Comparison of ENCODE assay signal across 9 cellular contexts in genomic region chr3:106688463-106688862, GRCh38.
DNase-seq lines count a peak whose midpoint lies in the region; ATAC-seq and TF ChIP-seq lines count a peak whose summit lies in the region.
"Had no signal": no experiment of that assay in that cellular context is flagged by ENCODE, and none has a peak within 500 bp of the region (broad histone marks: within the 10 kb centered on the region; RNA-seq: fewer than 3 reads in every experiment).

No MANE protein-coding gene starts in this region.

- no peak overlapping the region for H2AFZ ChIP-seq in GM23248

- no peaks in the 10 kb centered on the region for H4K20me1 ChIP-seq in GM23248 (ENCODE audit: insufficient read depth)

- peak overlapping the region; percentile 15 for H3K27ac ChIP-seq in GM23248

- H3K4me3 Mint-ChIP-seq in activated CD4-positive, alpha-beta memory T cell treated with anti-CD3 and anti-CD28 coated beads, Interleukin-2, amount 10 ng/mL, durations not matched to agents 7 days and 5 days = no peak overlapping the region
- H3K4me3 Mint-ChIP-seq: stimulated activated naive CD8-positive, alpha-beta T cell treated with anti-CD3 and anti-CD28 coated beads, Interleukin-15, Interleukin-2, amounts not matched to agents 100 ng/mL and 50 ng/mL, for 24 hours had no signal

- no peak for TF ChIP-seq CTCF in epithelial cell of proximal tubule (conservative IDR thresholded peaks at IDR 0.05; ENCODE audit: low read depth, low read length)

- H3K4me1 Mint-ChIP-seq in activated CD4-positive, alpha-beta memory T cell treated with anti-CD3 and anti-CD28 coated beads, Interleukin-2, amount 10 ng/mL, durations not matched to agents 7 days and 5 days = no peaks in the 10 kb centered on the region

- H3K9ac ChIP-seq in GM23248 = no peak overlapping the region

- in situ Hi-C loops in GM23248 (cut with MboI) = no loop called here

- H3K27me3 ChIP-seq in GM23248 (replicated peaks; ENCODE audit: insufficient read depth) = no peaks in the 10 kb centered on the region

- no peaks in the 10 kb centered on the region for H3K36me3 ChIP-seq in GM23248 (ENCODE audit: low read depth)

- POLR2A ChIA-PET in activated CD4-positive, alpha-beta memory T cell treated with anti-CD3 and anti-CD28 coated beads, Interleukin-2, amount 10 ng/mL, durations not matched to agents 7 days and 5 days (lab: Charles Lee) = no interaction called here

- H3K4me3 ChIP-seq in GM23248 = no peak overlapping the region
- H3K4me3 ChIP-seq in epithelial cell of proximal tubule (ENCODE audit: low read depth, low read length) = no peak overlapping the region

- H3K27me3 Mint-ChIP-seq in activated CD4-positive, alpha-beta memory T cell treated with anti-CD3 and anti-CD28 coated beads, Interleukin-2, amount 10 ng/mL, durations not matched to agents 7 days and 5 days = peaks cover 3% of the 10 kb centered on the region
- H3K27me3 Mint-ChIP-seq: stimulated activated naive CD8-positive, alpha-beta T cell treated with anti-CD3 and anti-CD28 coated beads, Interleukin-15, Interleukin-2, amounts not matched to agents 100 ng/mL and 50 ng/mL, for 24 hours had no signal

- H3F3A ChIP-seq in GM23248 (ENCODE audit: insufficient read depth) = peaks cover 6% of the 10 kb centered on the region; the same call in 1 of the 2 replicates

- DNase-seq in GM23248 (peak; percentile 94), NCI-H345 (lab: John Stamatoyannopoulos, UW) (peak; percentile 30), epithelial cell of proximal tubule (ENCODE audit: low read depth) (peak; percentile 79), sciatic nerve (ENCODE audit: low spot score) (no peak), activated gamma-delta T cell (lab: John Stamatoyannopoulos, UW) (no peak)
- DNase-seq in stimulated activated CD4-positive, alpha-beta T cell treated with anti-CD3 and anti-CD28 coated beads, Interleukin-4, amount 100 ng/mL, for 4 hours = no peak
- DNase-seq in activated CD4-positive, alpha-beta memory T cell treated with anti-CD3 and anti-CD28 coated beads, Interleukin-2, amount 10 ng/mL, durations not matched to agents 7 days and 5 days = no peak
- DNase-seq: small intestine had no signal

- intact Hi-C loops in sciatic nerve (cut with DNase I) = no loop called here

- H3K9me2 ChIP-seq in GM23248 (ENCODE audit: insufficient read depth) = no peaks in the 10 kb centered on the region

- H3K36me3 Mint-ChIP-seq in activated CD4-positive, alpha-beta memory T cell treated with anti-CD3 and anti-CD28 coated beads, Interleukin-2, amount 10 ng/mL, durations not matched to agents 7 days and 5 days (ENCODE audit: low read depth) = no peaks in the 10 kb centered on the region

- peak overlapping the region; percentile 38 for H3K4me2 ChIP-seq in GM23248 (ENCODE audit: unreplicated experiment)

- H3K9me3 Mint-ChIP-seq in activated CD4-positive, alpha-beta memory T cell treated with anti-CD3 and anti-CD28 coated beads, Interleukin-2, amount 10 ng/mL, durations not matched to agents 7 days and 5 days = no peaks in the 10 kb centered on the region
- H3K9me3 Mint-ChIP-seq: stimulated activated naive CD8-positive, alpha-beta T cell treated with anti-CD3 and anti-CD28 coated beads, Interleukin-15, Interleukin-2, amounts not matched to agents 100 ng/mL and 50 ng/mL, for 24 hours had no signal

- peaks cover 17% of the 10 kb centered on the region for H3K4me1 ChIP-seq in GM23248 (ENCODE audit: insufficient read depth)

- WGBS in GM23248 (ENCODE audit: low coverage in 1 of 2, low lambda C conversion rate in 2 of 2, missing lambda C conversion rate in 2 of 2), 2 experiments = 0% methylated on average over 2 of the region's 2 CpGs

- H3K27ac Mint-ChIP-seq in activated CD4-positive, alpha-beta memory T cell treated with anti-CD3 and anti-CD28 coated beads, Interleukin-2, amount 10 ng/mL, durations not matched to agents 7 days and 5 days = no peak overlapping the region
- H3K27ac Mint-ChIP-seq: stimulated activated naive CD8-positive, alpha-beta T cell treated with anti-CD3 and anti-CD28 coated beads, Interleukin-15, Interleukin-2, amounts not matched to agents 100 ng/mL and 50 ng/mL, for 24 hours had no signal

- H3K79me2 ChIP-seq in GM23248 (ENCODE audit: insufficient read depth) = no peaks in the 10 kb centered on the region

- CTCF ChIA-PET in activated CD4-positive, alpha-beta memory T cell treated with anti-CD3 and anti-CD28 coated beads, Interleukin-2, amount 10 ng/mL, durations not matched to agents 7 days and 5 days (lab: Charles Lee) = no interaction called here

- H3K9me3 ChIP-seq in GM23248 (ENCODE audit: low read depth) = no peaks in the 10 kb centered on the region

- ATAC-seq in sciatic nerve = peak; percentile 90

Comparison
In these comparisons a context has a peak if more than half of its experiments do, and no peak if none do; other contexts are left out.
1. DNase-seq: peak in GM23248 (single experiment), NCI-H345 (single experiment) and epithelial cell of proximal tubule (single experiment); none in sciatic nerve (single experiment), activated gamma-delta T cell (single experiment), stimulated activated CD4-positive, alpha-beta T cell treated with anti-CD3 and anti-CD28 coated beads, Interleukin-4, amount 100 ng/mL, for 4 hours (0 of 2) and activated CD4-positive, alpha-beta memory T cell treated with anti-CD3 and anti-CD28 coated beads, Interleukin-2, amount 10 ng/mL, durations not matched to agents 7 days and 5 days (single experiment).